Comparison of ENCODE assay signal across 15 cellular contexts in genomic region chr3:127749361-127749760, GRCh38.
DNase-seq lines count a peak whose midpoint lies in the region; ATAC-seq and TF ChIP-seq lines count a peak whose summit lies in the region.
"Had no signal": no experiment of that assay in that cellular context is flagged by ENCODE, and none has a peak within 500 bp of the region (broad histone marks: within the 10 kb centered on the region; RNA-seq: fewer than 3 reads in every experiment).

No MANE protein-coding gene starts in this region.

- intact Hi-C loops in activated B cell treated with CpG ODN at 0.5 μM for 24 hours (cut with micrococcal nuclease) (no loop called here), left lung (cut with DNase I) (no loop called here)

- no peak overlapping the region for H3K4me3 ChIP-seq in left lung
- no peak overlapping the region for H3K4me3 ChIP-seq in tibial nerve
- H3K4me3 ChIP-seq: skin epidermis, testis had no signal

- H3K4me1 Mint-ChIP-seq in activated B cell treated with CpG ODN at 0.5 μM for 24 hours: peaks cover 47% of the 10 kb centered on the region
- peaks cover 4% of the 10 kb centered on the region for H3K4me1 Mint-ChIP-seq in activated CD4-positive, alpha-beta memory T cell treated with anti-CD3 and anti-CD28 coated beads, Interleukin-2, amount 10 ng/mL, durations not matched to agents 7 days and 5 days

- no peaks in the 10 kb centered on the region for H3K36me3 Mint-ChIP-seq in activated B cell treated with CpG ODN at 0.5 μM for 24 hours (ENCODE audit: low read depth)
- no peaks in the 10 kb centered on the region for H3K36me3 Mint-ChIP-seq in activated CD4-positive, alpha-beta memory T cell treated with anti-CD3 and anti-CD28 coated beads, Interleukin-2, amount 10 ng/mL, durations not matched to agents 7 days and 5 days (ENCODE audit: low read depth)
- H3K36me3 Mint-ChIP-seq: IgD-negative memory B cell had no signal

- CTCF ChIA-PET in activated B cell treated with CpG ODN at 0.5 μM for 24 hours (lab: Charles Lee): interaction anchor here (0.6 to 2.4 kb wide), 7 partner anchors 13 to 211 kb away, joined by 3 to 9 read pairs (median 4); no protein-coding TSS in a partner anchor
- CTCF ChIA-PET in activated CD4-positive, alpha-beta memory T cell treated with anti-CD3 and anti-CD28 coated beads, Interleukin-2, amount 10 ng/mL, durations not matched to agents 7 days and 5 days (lab: Charles Lee): interaction anchor here (1.0 kb wide), 1 partner anchor 9 kb away, joined by 3 read pairs; no protein-coding TSS in a partner anchor

- peak overlapping the region; percentile 88 for H3K27ac Mint-ChIP-seq in activated B cell treated with CpG ODN at 0.5 μM for 24 hours
- no peak overlapping the region for H3K27ac Mint-ChIP-seq in activated CD4-positive, alpha-beta memory T cell treated with anti-CD3 and anti-CD28 coated beads, Interleukin-2, amount 10 ng/mL, durations not matched to agents 7 days and 5 days

- no peak for TF ChIP-seq EP300 in tibial nerve (IDR thresholded peaks at IDR 0.05)

- WGBS in tibial nerve, 2 donors: 63 to 67% methylated on average over 3 of the region's 3 CpGs

- peak; percentile 1 for DNase-seq in activated effector memory CD4-positive, alpha-beta T cell treated with anti-CD3 and anti-CD28 coated beads, Interleukin-2, amount 50 U/mL, for 16 hours
- no peak for DNase-seq in activated effector memory CD4-positive, alpha-beta T cell treated with Interleukin-2 at 50 U/mL for 16 hours
- DNase-seq in activated B cell treated with CpG ODN at 0.5 μM for 24 hours: no peak
- no peak for DNase-seq in left lung
- DNase-seq in tibial nerve (ENCODE audit: low spot score in 2 of 2): no peak
- DNase-seq in HuH-7 (ENCODE audit: low spot score): no peak
- DNase-seq in activated CD4-positive, alpha-beta memory T cell treated with anti-CD3 and anti-CD28 coated beads, Interleukin-2, amount 10 ng/mL, durations not matched to agents 7 days and 5 days: no peak
- DNase-seq: 8988T, Caco-2, NCI-H1417 treated with DMSO at 0.1 percent for 48 hours, NCI-H510A treated with DMSO at 0.1 percent for 48 hours, testis had no signal

- TF ChIP-seq POLR2A in tibial nerve (IDR thresholded peaks at IDR 0.05): no peak

- no peaks in the 10 kb centered on the region for H3K9me3 Mint-ChIP-seq in activated B cell treated with CpG ODN at 0.5 μM for 24 hours
- H3K9me3 Mint-ChIP-seq in activated CD4-positive, alpha-beta memory T cell treated with anti-CD3 and anti-CD28 coated beads, Interleukin-2, amount 10 ng/mL, durations not matched to agents 7 days and 5 days: no peaks in the 10 kb centered on the region
- H3K9me3 Mint-ChIP-seq: IgD-negative memory B cell had no signal

- POLR2A ChIA-PET in activated B cell treated with CpG ODN at 0.5 μM for 24 hours (lab: Charles Lee): interaction anchor here (0.7 to 2.4 kb wide), 3 partner anchors 9 to 42 kb away, joined by 3 to 6 read pairs (median 4); no protein-coding TSS in a partner anchor
- POLR2A ChIA-PET in activated CD4-positive, alpha-beta memory T cell treated with anti-CD3 and anti-CD28 coated beads, Interleukin-2, amount 10 ng/mL, durations not matched to agents 7 days and 5 days (lab: Charles Lee): no interaction called here

- H3K9me3 ChIP-seq in left lung (no peaks in the 10 kb centered on the region), tibial nerve (no peaks in the 10 kb centered on the region)
- H3K9me3 ChIP-seq: Caco-2, testis had no signal

- H3K36me3 ChIP-seq in left lung (peaks cover 0 to 6% of the 10 kb centered on the region in 2 donors), tibial nerve (no peaks in the 10 kb centered on the region)

- ATAC-seq in activated B cell treated with CpG ODN at 0.5 μM for 24 hours (ENCODE audit: low read depth): no peak
- no peak for ATAC-seq in left lung

- H3K27me3 Mint-ChIP-seq in activated B cell treated with CpG ODN at 0.5 μM for 24 hours: no peaks in the 10 kb centered on the region
- H3K27me3 Mint-ChIP-seq in activated CD4-positive, alpha-beta memory T cell treated with anti-CD3 and anti-CD28 coated beads, Interleukin-2, amount 10 ng/mL, durations not matched to agents 7 days and 5 days: peaks cover 31% of the 10 kb centered on the region

- no peaks in the 10 kb centered on the region for H3K27me3 ChIP-seq in left lung
- H3K27me3 ChIP-seq in tibial nerve: no peaks in the 10 kb centered on the region
- H3K27me3 ChIP-seq: testis had no signal

- TF ChIP-seq CTCF in activated B cell treated with CpG ODN at 0.5 μM for 24 hours (IDR thresholded peaks at IDR 0.05) (no peak), left lung (IDR thresholded peaks at IDR 0.05) (no peak), tibial nerve (IDR thresholded peaks at IDR 0.05) (no peak)

- H3K4me3 Mint-ChIP-seq in activated B cell treated with CpG ODN at 0.5 μM for 24 hours: peak overlapping the region; percentile 69
- H3K4me3 Mint-ChIP-seq in activated CD4-positive, alpha-beta memory T cell treated with anti-CD3 and anti-CD28 coated beads, Interleukin-2, amount 10 ng/mL, durations not matched to agents 7 days and 5 days: no peak overlapping the region

- H3K27ac ChIP-seq in left lung: peak overlapping the region; percentile 55 to 80
- H3K27ac ChIP-seq in temporal lobe (ENCODE audit: low read depth, low read length): peak overlapping the region; percentile 25
- peak overlapping the region in 2 of 4 donors; percentile 74 to 83 for H3K27ac ChIP-seq in tibial nerve

- H3K4me1 ChIP-seq in left lung (peaks cover 6 to 67% of the 10 kb centered on the region in 2 donors), tibial nerve (peaks cover 0 to 78% (median 36%) of the 10 kb centered on the region in 4 donors)
